Comparison of ENCODE assay signal across 9 cellular contexts in the genomic region with DNA sequence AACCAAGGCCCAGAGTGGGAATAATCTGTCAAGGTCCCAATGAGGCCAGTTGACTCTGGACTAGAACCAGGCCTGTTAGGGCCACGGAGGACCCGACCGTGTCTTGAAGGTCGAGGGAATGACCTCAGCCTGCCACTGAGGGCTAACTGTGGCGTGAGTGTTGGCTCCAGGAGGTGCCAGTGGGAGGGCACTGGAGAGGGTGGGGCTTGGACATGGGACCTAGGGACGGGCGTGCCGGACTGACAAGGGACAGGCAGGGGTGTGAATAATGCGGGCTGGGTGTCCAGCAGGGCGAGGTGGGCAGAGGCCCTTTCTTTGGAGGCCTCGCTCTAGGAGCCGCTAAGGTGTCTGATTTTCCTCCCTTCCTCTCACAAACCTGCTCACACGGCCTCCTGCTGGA. TPM values are rescaled to one million over a fixed set of nuclear protein-coding genes. Genes with fewer than 3 reads are reported as not detected.
"Had no signal": no experiment of that assay in that cellular context is flagged by ENCODE, and none has a peak within 500 bp of the region (broad histone marks: within the 10 kb centered on the region; RNA-seq: fewer than 3 reads in every experiment).

No MANE protein-coding gene starts in this region.

- H3K4me3 Mint-ChIP-seq: GM23338, H9 had no signal

- H3K36me3 Mint-ChIP-seq: IgD-negative memory B cell had no signal

- H3K9me3 Mint-ChIP-seq: GM23338, H9, IgD-negative memory B cell had no signal

- ATAC-seq: GM23338, HepG2 had no signal

- DNase-seq: H9, HCEC 1CT, KBM-7 had no signal

- H3K27ac ChIP-seq: HL-60 had no signal

- H3K4me2 ChIP-seq: GM23338 had no signal

- H3K4me3 ChIP-seq: GM23338 had no signal

- H3K27ac Mint-ChIP-seq: GM23338, IgD-negative memory B cell had no signal

- H2AFZ ChIP-seq: GM23338 had no signal

RNA-seq across cellular contexts. Expression of a gene that starts 7.5 kb away (rescaled TPM):
- total RNA-seq: HT1080 had no signal
- polyA plus RNA-seq: IgD-negative memory B cell had no signal

RNA-seq across cellular contexts. Expression of a gene that starts 17.2 kb away (rescaled TPM):
- total RNA-seq: GM23338, H1, H9, HepG2, HT1080 had no signal
- polyA plus RNA-seq: GM23338, H1, HepG2, IgD-negative memory B cell had no signal
